In the genomic region with DNA sequence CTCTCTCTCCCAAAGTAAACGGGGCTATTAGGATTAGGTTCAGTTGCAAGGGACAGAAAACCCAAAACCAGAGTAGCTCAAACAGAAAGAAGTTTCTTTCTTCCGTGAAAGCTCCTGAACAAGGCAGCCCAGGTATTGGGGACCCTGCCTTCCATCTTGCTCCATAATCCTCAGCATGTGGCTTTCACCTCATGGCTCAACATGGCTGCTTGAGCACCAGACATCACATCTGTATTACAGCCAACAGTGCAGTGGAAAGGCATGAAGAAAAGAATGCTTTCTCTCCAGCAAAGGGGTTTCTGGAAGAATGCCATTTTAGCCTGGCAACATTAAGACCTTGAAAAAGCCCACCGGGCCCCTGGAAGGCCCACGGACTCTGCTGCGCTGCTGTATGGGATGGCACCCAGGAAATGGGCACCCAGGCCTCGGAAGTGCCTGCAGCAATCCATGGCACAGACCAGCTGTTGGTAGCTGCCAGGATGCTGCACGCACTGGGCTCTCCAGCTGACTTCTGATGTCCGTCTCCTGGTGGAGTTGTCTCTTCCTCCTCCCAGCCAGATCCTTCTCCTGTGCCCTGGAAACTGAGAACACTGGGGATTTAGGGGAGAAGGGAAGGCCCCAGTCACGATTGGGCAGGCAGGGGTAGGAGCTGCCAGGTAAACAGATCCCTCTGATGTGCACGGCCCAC, we compare ENCODE assay signal across 18 cellular contexts. TPM values are rescaled to one million over a fixed set of nuclear protein-coding genes. Genes with fewer than 3 reads are reported as not detected.
DNase-seq lines count a peak whose midpoint lies in the region; ATAC-seq, FAIRE-seq and TF ChIP-seq lines count a peak whose summit lies in the region.
"Had no signal": no experiment of that assay in that cellular context is flagged by ENCODE, and none has a peak within 500 bp of the region (broad histone marks: within the 10 kb centered on the region; RNA-seq: fewer than 3 reads in every experiment).

No MANE protein-coding gene starts in this region.

- H3K4me2 ChIP-seq in H1 (ENCODE audit: insufficient read depth in 1 of 2, low read depth in 2 of 2, low read length in 2 of 2) (no peak overlapping the region), trophoblast cell (ENCODE audit: low read length) (no peak overlapping the region)
- H3K4me2 ChIP-seq: GM23338 had no signal

- no peak overlapping the region for H2BK15ac ChIP-seq in H1 (ENCODE audit: low read length)

- H3K4me1 ChIP-seq in Panc1 (ENCODE audit: control insufficient read depth, insufficient read depth, low read length): no peaks in the 10 kb centered on the region; the same call in 1 of the 2 replicates
- peaks cover 0 to 2% (median under 1%) of the 10 kb centered on the region in 4 experiments; a peak in 2 of 7 replicates for H3K4me1 ChIP-seq in H1 (replicated peaks in 1 of 4; ENCODE audit: control insufficient read depth in 3 of 4, insufficient read depth in 4 of 4, low read length in 3 of 4)
- H3K4me1 ChIP-seq in kidney (ENCODE audit: control insufficient read depth in 1 of 2, insufficient read depth in 1 of 2, low read depth in 1 of 2, low read length in 2 of 2): no peaks in the 10 kb centered on the region
- peaks cover 0 to 29% (median 0%) of the 10 kb centered on the region in 5 donors for H3K4me1 ChIP-seq in subcutaneous abdominal adipose tissue (ENCODE audit: control insufficient read depth in 5 of 5, insufficient read depth in 5 of 5, low read length in 5 of 5)
- no peaks in the 10 kb centered on the region for H3K4me1 ChIP-seq in trophoblast cell (ENCODE audit: control insufficient read depth in 1 of 2, insufficient read depth in 2 of 2, low read length in 2 of 2)

- H2BK20ac ChIP-seq in H1 (ENCODE audit: low read length): no peak overlapping the region

- H3K36me3 ChIP-seq in Panc1 (ENCODE audit: control insufficient read depth, insufficient read depth, low read length): no peaks in the 10 kb centered on the region
- no peaks in the 10 kb centered on the region for H3K36me3 ChIP-seq in H1 (ENCODE audit: control insufficient read depth in 2 of 4, insufficient read depth in 4 of 4, low read length in 3 of 4)
- H3K36me3 ChIP-seq in kidney (ENCODE audit: control insufficient read depth in 1 of 2, insufficient read depth in 2 of 2, low read length in 2 of 2): peaks cover 11 to 32% of the 10 kb centered on the region in 2 donors
- H3K36me3 ChIP-seq in subcutaneous abdominal adipose tissue (ENCODE audit: control insufficient read depth in 5 of 5, insufficient read depth in 5 of 5, low read length in 5 of 5): peaks cover 0 to 54% (median 45%) of the 10 kb centered on the region in 5 donors
- H3K36me3 ChIP-seq in trophoblast cell (ENCODE audit: control insufficient read depth in 1 of 2, insufficient read depth in 2 of 2, low read length in 2 of 2): peaks cover 42 to 47% of the 10 kb centered on the region in 2 experiments
- H3K36me3 ChIP-seq: SJCRH30 had no signal

- BruUV-seq in Panc1 (replicated peaks; lab: Mats Ljungman, UMichigan): no TSS peak

- H2BK12ac ChIP-seq in H1 (ENCODE audit: low read depth, low read length) (peak overlapping the region; percentile 62), trophoblast cell (ENCODE audit: low read length) (no peak overlapping the region)

- H2BK120ac ChIP-seq in H1 (replicated peaks; ENCODE audit: low read depth, low read length): no peak overlapping the region
- no peak overlapping the region for H2BK120ac ChIP-seq in trophoblast cell (ENCODE audit: insufficient read depth, low read length, poor library complexity)

- no peak overlapping the region for H2AFZ ChIP-seq in H1 (ENCODE audit: low read length)
- H2AFZ ChIP-seq in trophoblast cell (ENCODE audit: insufficient read depth, low read length, poor library complexity): no peak overlapping the region
- H2AFZ ChIP-seq: GM23338 had no signal

- no peak overlapping the region for H3K23ac ChIP-seq in H1 (ENCODE audit: insufficient read length)
- no peak overlapping the region for H3K23ac ChIP-seq in trophoblast cell (ENCODE audit: low read length)

- H3K56ac ChIP-seq in H1 (replicated peaks; ENCODE audit: insufficient read length, low read depth, low read length): no peak overlapping the region

- intact Hi-C loops in Panc1 (cut with micrococcal nuclease; ENCODE audit: unreplicated experiment): no loop called here
- intact Hi-C loops in kidney (cut with DNase I): no loop called here

- no peaks in the 10 kb centered on the region for H4K20me1 ChIP-seq in H1 (replicated peaks in 1 of 2; ENCODE audit: control insufficient read depth in 1 of 2, insufficient read depth in 2 of 2, low read length in 2 of 2)

- H3K27me3 ChIP-seq in Panc1 (ENCODE audit: control insufficient read depth, insufficient read depth, low read length) (no peaks in the 10 kb centered on the region), H1 (replicated peaks in 1 of 4; ENCODE audit: control insufficient read depth in 3 of 4, extremely low read depth in 1 of 4, insufficient read depth in 3 of 4, low read length in 3 of 4) (no peaks in the 10 kb centered on the region), subcutaneous abdominal adipose tissue (ENCODE audit: control insufficient read depth in 5 of 5, insufficient read depth in 4 of 5, low read length in 5 of 5) (peaks cover 3 to 8% (median 6%) of the 10 kb centered on the region in 5 donors), trophoblast cell (ENCODE audit: insufficient read depth, low read length) (no peaks in the 10 kb centered on the region)
- H3K27me3 ChIP-seq: SJCRH30 had no signal

- H4K91ac ChIP-seq in H1 (replicated peaks; ENCODE audit: insufficient read length, low read length) (no peak overlapping the region), trophoblast cell (ENCODE audit: low read depth, low read length) (no peak overlapping the region)

- in situ Hi-C loops in Panc1 (cut with HindIII; ENCODE audit: low pct_unique_long_range_greater_than_20kb, low sequenced_read_pairs): no loop called here

- TF ChIP-seq RAD21 in H1 (IDR thresholded peaks at IDR 0.05 in 1 of 2, conservative IDR thresholded peaks at IDR 0.05 in 1 of 2; ENCODE audit: low read depth in 2 of 2, low read length in 2 of 2): no peak

- H4K8ac ChIP-seq in H1 (ENCODE audit: extremely low read depth, insufficient read depth, low read length) (no peak overlapping the region; the same call in 1 of the 2 replicates), trophoblast cell (ENCODE audit: low read depth, low read length) (no peak overlapping the region)

- WGBS in H1 (ENCODE audit: extremely low coverage in 1 of 2, insufficient coverage in 1 of 2, insufficient read length in 1 of 2, insufficient replicate concordance in 2 of 2, low coverage in 1 of 2, low lambda C conversion rate in 2 of 2, missing lambda C conversion rate in 1 of 2), 2 experiments: 86% methylated on average over 10 of the region's 10 CpGs; no CpG with 5 or more reads in 1 of the 2 experiments
- no CpG with 5 or more reads among the region's 10 CpGs for WGBS in trophoblast cell (ENCODE audit: extremely low coverage, insufficient coverage, insufficient read length)

- H3K79me2 ChIP-seq in H1 (ENCODE audit: control insufficient read depth in 1 of 2, insufficient read depth in 2 of 2, low read length in 2 of 2) (no peaks in the 10 kb centered on the region), trophoblast cell (ENCODE audit: control insufficient read depth, insufficient read depth, low read length, poor library complexity) (no peaks in the 10 kb centered on the region)

- H2BK5ac ChIP-seq in H1 (ENCODE audit: low read depth, low read length) (no peak overlapping the region), trophoblast cell (ENCODE audit: low read depth, low read length, poor library complexity) (no peak overlapping the region)

- H3K9me3 ChIP-seq in Panc1 (ENCODE audit: control insufficient read depth, insufficient read depth, low read depth, low read length): no peaks in the 10 kb centered on the region
- no peaks in the 10 kb centered on the region for H3K9me3 ChIP-seq in H1 (ENCODE audit: insufficient read depth in 2 of 2, low read depth in 1 of 2, low read length in 1 of 2)
- H3K9me3 ChIP-seq in kidney (ENCODE audit: control insufficient read depth in 1 of 2, low read length in 2 of 2): no peaks in the 10 kb centered on the region
- H3K9me3 ChIP-seq in subcutaneous abdominal adipose tissue (ENCODE audit: control insufficient read depth in 5 of 5, low read length in 5 of 5): peaks cover 0 to 15% (median 5%) of the 10 kb centered on the region in 5 donors
- H3K9me3 ChIP-seq in trophoblast cell (ENCODE audit: insufficient read depth, low read depth, low read length): peaks cover 15% of the 10 kb centered on the region
- H3K9me3 ChIP-seq: SJCRH30 had no signal

- no peak for TF ChIP-seq EP300 in H1 (IDR thresholded peaks at IDR 0.05; ENCODE audit: borderline replicate concordance in 1 of 2, low read depth in 2 of 2, low read length in 2 of 2)

- H4K12ac ChIP-seq in trophoblast cell (ENCODE audit: low read depth, low read length): no peak overlapping the region

- H3K4me3 ChIP-seq in Panc1 (ENCODE audit: low read depth in 2 of 2, low read length in 2 of 2) (no peak overlapping the region), H1 (ENCODE audit: extremely low read depth in 1 of 4, insufficient read depth in 2 of 4, low read depth in 3 of 4, low read length in 4 of 4) (no peak overlapping the region), kidney (ENCODE audit: low read length in 2 of 2) (no peak overlapping the region), subcutaneous abdominal adipose tissue (ENCODE audit: low read depth in 1 of 5, low read length in 5 of 5) (no peak overlapping the region), trophoblast cell (ENCODE audit: low read depth, low read length) (no peak overlapping the region)
- H3K4me3 ChIP-seq: GM23338, SJCRH30 had no signal

- no peak for DNase-seq in Panc1 (ENCODE audit: low read depth, low spot score)
- no peak for DNase-seq in H1 (ENCODE audit: low read depth in 1 of 2, low spot score in 2 of 2)
- DNase-seq in kidney: peak; percentile 25
- no peak for DNase-seq in middle frontal gyrus (ENCODE audit: extremely low spot score, low spot score)
- DNase-seq in DMS53 treated with DMSO at 0.1 percent for 48 hours (lab: John Stamatoyannopoulos, UW; ENCODE audit: unreplicated experiment): no peak
- no peak for DNase-seq in trophoblast cell
- DNase-seq: Calu3; CD4-positive, alpha-beta memory T cell; DMS79; KG1; NCI-H1436; NCI-H2029 treated with DMSO at 0.1 percent for 48 hours; NCI-H510A treated with DMSO at 0.1 percent for 48 hours; SJCRH30 had no signal

- TF ChIP-seq POLR2A in H1 (IDR thresholded peaks at IDR 0.05; ENCODE audit: control extremely low read depth in 1 of 2, low read depth in 2 of 2, low read length in 2 of 2): no peak

- H3K14ac ChIP-seq in H1 (ENCODE audit: insufficient read length) (no peak overlapping the region), trophoblast cell (ENCODE audit: low read length) (no peak overlapping the region)

- ATAC-seq in Panc1: no peak
- ATAC-seq: GM23338 had no signal

- H3K79me1 ChIP-seq in H1 (ENCODE audit: low read depth, low read length): no peaks in the 10 kb centered on the region
- no peaks in the 10 kb centered on the region for H3K79me1 ChIP-seq in trophoblast cell (ENCODE audit: low read length)

- H3K9ac ChIP-seq in H1 (replicated peaks in 1 of 4; ENCODE audit: extremely low read depth in 1 of 4, low read depth in 3 of 4, low read length in 3 of 4): no peak overlapping the region
- H3K9ac ChIP-seq in kidney (ENCODE audit: low read length in 2 of 2): no peak overlapping the region
- H3K9ac ChIP-seq in subcutaneous abdominal adipose tissue (ENCODE audit: low read length in 5 of 5): no peak overlapping the region
- H3K9ac ChIP-seq in trophoblast cell (ENCODE audit: low read length): no peak overlapping the region

- CTCF ChIA-PET in Panc1 (lab: Charles Lee) (no interaction called here), H1 (lab: Charles Lee; ENCODE audit: partially characterized antibody) (interaction anchor here (0.5 to 2.5 kb wide), 12 partner anchors 9 to 1541 kb away, joined by 3 to 10 read pairs (median 5); no protein-coding TSS in a partner anchor)

- no peak overlapping the region for H3K18ac ChIP-seq in H1 (ENCODE audit: extremely low read depth, low read length)
- H3K18ac ChIP-seq in trophoblast cell (ENCODE audit: low read length): no peak overlapping the region

- TF ChIP-seq CTCF in Panc1 (IDR thresholded peaks at IDR 0.05): no peak
- no peak for TF ChIP-seq CTCF in H1 (IDR thresholded peaks at IDR 0.05; ENCODE audit: control extremely low read depth in 1 of 3, insufficient read depth in 1 of 3, low read depth in 1 of 3, low read length in 3 of 3)
- no peak for TF ChIP-seq CTCF in kidney (IDR thresholded peaks at IDR 0.05; ENCODE audit: borderline replicate concordance, extremely low read depth, insufficient read depth)

- H4K5ac ChIP-seq in H1 (ENCODE audit: insufficient read length, low read depth, low read length): no peak overlapping the region

- H3K4ac ChIP-seq in H1 (replicated peaks; ENCODE audit: insufficient read length, low read depth, low read length): no peak overlapping the region
- no peak overlapping the region for H3K4ac ChIP-seq in trophoblast cell (ENCODE audit: low read depth, low read length)

- no peak overlapping the region for H2AK5ac ChIP-seq in H1 (ENCODE audit: low read depth, low read length)
- no peak overlapping the region for H2AK5ac ChIP-seq in trophoblast cell (ENCODE audit: low read length)

- peaks cover 8% of the 10 kb centered on the region; the same call in 1 of the 2 replicates for H3K23me2 ChIP-seq in H1 (ENCODE audit: low read depth, low read length)

- POLR2A ChIA-PET in Panc1 (lab: Charles Lee): no interaction called here
- POLR2A ChIA-PET in H1 (lab: Charles Lee; ENCODE audit: partially characterized antibody): interaction anchor here (0.8 to 2.7 kb wide), 9 partner anchors 8 to 93 kb away, joined by 3 to 12 read pairs (median 5); no protein-coding TSS in a partner anchor

- H3K27ac ChIP-seq in Panc1 (ENCODE audit: low read length): peak overlapping the region; percentile 39; the same call in 1 of the 2 replicates
- H3K27ac ChIP-seq in H1 (ENCODE audit: low read depth, low read length): no peak overlapping the region
- H3K27ac ChIP-seq in kidney (ENCODE audit: low read depth in 2 of 2, low read length in 2 of 2): no peak overlapping the region
- peak overlapping the region; percentile 13 for H3K27ac ChIP-seq in subcutaneous abdominal adipose tissue (ENCODE audit: low read depth, low read length)
- H3K27ac ChIP-seq in trophoblast cell (ENCODE audit: low read depth, low read length): no peak overlapping the region
- H3K27ac ChIP-seq: SJCRH30 had no signal

- no peak for FAIRE-seq in H1 (lab: Jason Lieb, UNC)
- no peak for FAIRE-seq in kidney (lab: Jason Lieb, UNC)
- FAIRE-seq: RCC 7860 had no signal

RNA-seq across cellular contexts. Expression of a gene that starts 22.6 kb away (rescaled TPM):
- 78.0 TPM for total RNA-seq in Panc1 (2021; ENCODE audit: unreplicated experiment)
- polyA plus RNA-seq in Panc1 (2012; ENCODE audit: insufficient read length): 109 TPM
- 8.5 and 9.6 TPM in 2 replicates for total RNA-seq in H1 (2021; fragmentation: NEBNext Ultra II Directional; extraction: Animal tissue kit (Norgen Biotek cat#: 25700))
- 3.9 and 5.5 TPM in 2 replicates for polyA plus RNA-seq in H1 (2011; rRNA removed)
- polyA plus RNA-seq in H1 (2011; cell fraction: cytosol; rRNA removed): 6.1 TPM
- polyA plus RNA-seq in H1 (2011; cell fraction: nucleus; rRNA removed): 10.9 TPM
- 2.6 to 3.9 TPM (median 3.8 TPM) in 4 replicates for polyA plus RNA-seq in H1 (2012, experiment 1 of 2)
- polyA plus RNA-seq in H1 (2012, experiment 2 of 2): 4.1 TPM
- 4.9 TPM for polyA plus RNA-seq in H1 (2013, experiment 1 of 2)
- polyA plus RNA-seq in H1 (2013, experiment 2 of 2): 6.0 TPM
- 3.0 and 5.3 TPM in 2 replicates for polyA minus RNA-seq in H1 (2011; rRNA and poly(A)+ RNA removed)
- polyA minus RNA-seq in H1 (2011; cell fraction: cytosol; rRNA and poly(A)+ RNA removed): 5.7 TPM
- polyA minus RNA-seq in H1 (2011; cell fraction: nucleus; rRNA and poly(A)+ RNA removed): 3.5 TPM
- 14.2 TPM for total RNA-seq in kidney
- polyA plus RNA-seq in kidney (ENCODE audit: insufficient read depth, low read depth, low replicate concordance): 10.4 TPM
- polyA plus RNA-seq in trophoblast cell (2013): 16.2 and 16.3 TPM in 2 replicates
- total RNA-seq: B cell had no signal

Comparison
In these comparisons a context has a peak if more than half of its experiments do, and no peak if none do; other contexts are left out.
1. H3K27ac ChIP-seq: peak in Panc1 (single experiment) and subcutaneous abdominal adipose tissue (single experiment); none in H1 (single experiment), kidney (0 of 2) and trophoblast cell (single experiment).